Comparison of ENCODE assay signal across 8 cellular contexts in genomic region chr16:87909203-87909935, GRCh38. TPM values are rescaled to one million over a fixed set of nuclear protein-coding genes. Genes with fewer than 3 reads are reported as not detected.
DNase-seq lines count a peak whose midpoint lies in the region; ATAC-seq, FAIRE-seq and TF ChIP-seq lines count a peak whose summit lies in the region.
"Not testable (repeated sequence)": the region's sequence is repeated elsewhere in the genome, so short reads cannot be mapped to it uniquely, and the experiment has no call there.

No MANE protein-coding gene starts in this region.

- not testable (repeated sequence) for H3K27ac ChIP-seq in caudate nucleus (ENCODE audit: low read depth, low read length); kidney (ENCODE audit: low read depth in 2 of 2, low read length in 2 of 2)

- peak; percentile 78 for TF ChIP-seq CTCF in kidney (IDR thresholded peaks at IDR 0.05; ENCODE audit: borderline replicate concordance, extremely low read depth, insufficient read depth)

- peak; percentile 83 for DNase-seq in AG20443 (ENCODE audit: low spot score)
- peak; percentile 64 to 77 for DNase-seq in NCI-H524 (lab: John Stamatoyannopoulos, UW)
- peak; percentile 82 to 89 for DNase-seq in activated CD4-positive, alpha-beta T cell treated with anti-CD3 and anti-CD28 coated beads for 4 hours
- peak in 50 of 61 donors; percentile 7 to 75 (median 34) for DNase-seq in caudate nucleus (lab: John Stamatoyannopoulos, UW)
- not testable (repeated sequence) for DNase-seq in kidney
- peak; percentile 88 for DNase-seq in stimulated activated CD4-positive, alpha-beta T cell treated with anti-CD3 and anti-CD28 coated beads, Interleukin-1b, Interleukin-23, amount 100 ng/mL, for 48 hours

- H3K36me3 ChIP-seq in kidney (ENCODE audit: control insufficient read depth in 1 of 2, insufficient read depth in 2 of 2, low read length in 2 of 2) = not testable (repeated sequence)

- not testable (repeated sequence) for H3K4me3 ChIP-seq in kidney (ENCODE audit: low read length in 2 of 2)

- not testable (repeated sequence) for H3K4me1 ChIP-seq in kidney (ENCODE audit: control insufficient read depth in 1 of 2, insufficient read depth in 1 of 2, low read depth in 1 of 2, low read length in 2 of 2)

- FAIRE-seq in kidney (lab: Jason Lieb, UNC) = not testable (repeated sequence)

- H3K9me3 ChIP-seq in kidney (ENCODE audit: control insufficient read depth in 1 of 2, low read length in 2 of 2) = not testable (repeated sequence)

- not testable (repeated sequence) for H3K9ac ChIP-seq in kidney (ENCODE audit: low read length in 2 of 2)

- intact Hi-C loops in kidney (cut with DNase I) = not testable (repeated sequence)

- ATAC-seq in GM19043 (IDR thresholded peaks at IDR 0.05; ENCODE audit: low read depth, unreplicated experiment) (peak; percentile 81), HG03159 (IDR thresholded peaks at IDR 0.05; ENCODE audit: unreplicated experiment) (peak; percentile 86)

RNA-seq across cellular contexts. Expression of gene CA5A, which starts 27.0 kb away (rescaled TPM):
- not detected for total RNA-seq in kidney
- not detected for polyA plus RNA-seq in kidney (ENCODE audit: insufficient read depth, low read depth, low replicate concordance)

RNA-seq across cellular contexts. Expression of gene SLC7A5, which starts 40.1 kb away (rescaled TPM):
- total RNA-seq in kidney = 18.7 TPM
- 17.0 TPM for polyA plus RNA-seq in kidney (ENCODE audit: insufficient read depth, low read depth, low replicate concordance)

RNA-seq across cellular contexts. Expression of gene BANP, which starts 41.9 kb away (rescaled TPM):
- 26.3 TPM for total RNA-seq in kidney
- polyA plus RNA-seq in kidney (ENCODE audit: insufficient read depth, low read depth, low replicate concordance) = 12.4 TPM
